21 cellular contexts compared by ENCODE assay signal in the genomic region with DNA sequence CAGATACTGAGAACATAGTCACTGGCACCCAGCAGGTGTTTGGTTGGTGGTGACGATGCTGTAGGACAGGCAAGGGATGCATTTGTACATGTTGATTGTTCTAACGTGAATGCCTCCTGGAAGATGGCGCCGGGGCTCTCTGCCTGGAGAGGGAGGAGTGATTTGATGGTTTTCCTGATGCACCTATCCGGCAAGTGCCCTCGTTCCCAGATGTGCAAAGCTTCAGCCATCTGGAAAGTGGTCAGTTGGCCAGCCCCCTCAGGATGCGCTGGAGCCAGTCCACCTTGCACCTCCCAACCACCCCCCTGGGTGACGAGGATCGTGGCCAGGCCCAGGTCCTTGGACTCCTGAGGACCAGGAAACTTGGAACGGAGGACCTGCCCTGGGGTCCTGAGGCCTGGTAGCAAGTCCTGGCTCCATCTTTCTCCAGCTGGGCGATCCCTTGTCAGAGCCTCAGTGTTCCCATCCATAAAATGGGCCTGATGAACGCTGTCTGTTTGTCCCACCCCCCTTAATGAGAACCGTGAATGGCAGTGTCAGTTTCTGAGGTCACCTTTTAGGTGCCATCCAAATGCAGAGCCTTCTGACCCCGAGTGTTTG. TPM values are rescaled to one million over a fixed set of nuclear protein-coding genes. Genes with fewer than 3 reads are reported as not detected.
DNase-seq lines count a peak whose midpoint lies in the region; ATAC-seq and TF ChIP-seq lines count a peak whose summit lies in the region.
"Had no signal": no experiment of that assay in that cellular context is flagged by ENCODE, and none has a peak within 500 bp of the region (broad histone marks: within the 10 kb centered on the region; RNA-seq: fewer than 3 reads in every experiment).

No MANE protein-coding gene starts in this region.

- peak overlapping the region in 1 of 2 experiments; percentile 66 for H3K14ac ChIP-seq in mesenchymal stem cell (ENCODE audit: low read length in 2 of 2)

- no peak overlapping the region for H3K4me3 Mint-ChIP-seq in WTC11
- H3K4me3 Mint-ChIP-seq: activated T-helper 1 cell treated with anti-CD3 and anti-CD28 coated beads, Interleukin-12 subunit alpha, Interleukin-12 subunit beta, Interleukin-2, Interleukin-4 antibody, amounts not matched to agents 30 ng/mL and 10 ng/mL and 1 ng/mL, durations not matched to agents 14 hours and 24 hours and 36 hours; GM23338; stimulated activated naive B cell treated with anti-CD40 and anti-IgM and Interleukin-4, amounts not matched to agents 10 μg/mL and 1 μg/mL and 100 μg/mL, for 72 hours; T-helper 2 cell treated with Interferon-gamma antibody and Interleukin-4, amounts not matched to agents 5 μg/mL and 100 μg/mL, for 36 hours had no signal

- H3K36me3 Mint-ChIP-seq in WTC11 = no peaks in the 10 kb centered on the region

- no peak overlapping the region for H2BK15ac ChIP-seq in mesenchymal stem cell (ENCODE audit: low read depth, poor library complexity, severe bottlenecking)

- POLR2A ChIA-PET in WTC11 (lab: Charles Lee) = no interaction called here

- no peak overlapping the region for H4K8ac ChIP-seq in mesenchymal stem cell (ENCODE audit: low read length)

- H3K36me3 ChIP-seq in heart left ventricle (no peaks in the 10 kb centered on the region), right atrium auricular region (no peaks in the 10 kb centered on the region), mesenchymal stem cell (ENCODE audit: control insufficient read depth in 1 of 2, insufficient read depth in 2 of 2, low read depth in 1 of 2, low read length in 2 of 2) (no peaks in the 10 kb centered on the region), tibial artery (no peaks in the 10 kb centered on the region)
- H3K36me3 ChIP-seq: neutrophil, SJCRH30, transverse colon had no signal

- peak in 3 of 5 donors; percentile 13 to 48 (median 15) for DNase-seq in heart left ventricle
- no peak for DNase-seq in right atrium auricular region (ENCODE audit: low spot score)
- DNase-seq in WTC11 (ENCODE audit: low spot score) = no peak
- DNase-seq in mesenchymal stem cell = no peak
- peak; percentile 14 to 49 for DNase-seq in tibial artery
- DNase-seq in nucleus accumbens (lab: John Stamatoyannopoulos, UW) = no peak
- DNase-seq: EL; foreskin keratinocyte; NCI-H748 treated with DMSO at 0.1 percent for 48 hours; PC-3; stimulated activated naive B cell treated with anti-CD40 and anti-IgM and Interleukin-4, amounts not matched to agents 10 μg/mL and 1 μg/mL and 100 μg/mL, for 72 hours; transverse colon had no signal

- no peak overlapping the region for H3K9ac ChIP-seq in mesenchymal stem cell (ENCODE audit: low read length)

- CTCF ChIA-PET in WTC11 (lab: Charles Lee) = interaction anchor here (0.6 to 2.2 kb wide), 3 partner anchors 13 to 406 kb away, joined by 3 to 7 read pairs (median 4); no protein-coding TSS in a partner anchor

- no peak overlapping the region for H2AK5ac ChIP-seq in mesenchymal stem cell (ENCODE audit: low read length, severe bottlenecking)

- H3K4me3 ChIP-seq in heart left ventricle (no peak overlapping the region), right atrium auricular region (no peak overlapping the region), mesenchymal stem cell (ENCODE audit: insufficient read depth in 1 of 2, low read depth in 1 of 2, low read length in 2 of 2) (no peak overlapping the region), tibial artery (no peak overlapping the region)
- H3K4me3 ChIP-seq: GM23338, SJCRH30, transverse colon had no signal

- no peak overlapping the region for H3K4me2 ChIP-seq in mesenchymal stem cell (ENCODE audit: low read length, poor library complexity, severe bottlenecking)
- H3K4me2 ChIP-seq: GM23338 had no signal

- peak overlapping the region in 1 of 2 experiments; percentile 15 for H2BK12ac ChIP-seq in mesenchymal stem cell (ENCODE audit: low read length in 2 of 2)

- WGBS in heart left ventricle, 4 donors = 81 to 86% (median 85%) methylated on average over 9 to 14 of the region's 14 CpGs
- 86% methylated on average over 14 of the region's 14 CpGs for WGBS in mesenchymal stem cell

- no peak overlapping the region for H3K23ac ChIP-seq in mesenchymal stem cell (ENCODE audit: low read length in 2 of 2)

- peak overlapping the region; percentile 40 to 52 for H3K18ac ChIP-seq in mesenchymal stem cell (ENCODE audit: low read depth in 1 of 2, low read length in 2 of 2)

- H2AFZ ChIP-seq in mesenchymal stem cell (ENCODE audit: low read depth, low read length) = no peak overlapping the region

- H2BK120ac ChIP-seq in mesenchymal stem cell (ENCODE audit: low read depth, low read length) = no peak overlapping the region

- intact Hi-C loops in heart left ventricle (cut with DNase I) = no loop called here
- intact Hi-C loops in tibial artery (cut with DNase I; ENCODE audit: low total_unique reads) = no loop called here

- H4K91ac ChIP-seq in mesenchymal stem cell (ENCODE audit: low read length) = peak overlapping the region; percentile 43

- TF ChIP-seq CTCF in heart left ventricle (IDR thresholded peaks at IDR 0.05) (no peak), right atrium auricular region (IDR thresholded peaks at IDR 0.05) (no peak), WTC11 (IDR thresholded peaks at IDR 0.05) (no peak), tibial artery (IDR thresholded peaks at IDR 0.05) (no peak)

- TF ChIP-seq POLR2A in heart left ventricle (IDR thresholded peaks at IDR 0.05) = no peak

- H3K27ac ChIP-seq in heart left ventricle = no peak overlapping the region
- no peak overlapping the region for H3K27ac ChIP-seq in right atrium auricular region
- H3K27ac ChIP-seq in mesenchymal stem cell (ENCODE audit: low read length, poor library complexity, severe bottlenecking) = no peak overlapping the region
- H3K27ac ChIP-seq in tibial artery = no peak overlapping the region
- H3K27ac ChIP-seq: foreskin keratinocyte, neutrophil, SJCRH30, transverse colon had no signal

- H3K27me3 ChIP-seq in heart left ventricle (peaks cover 0 to 6% (median 0%) of the 10 kb centered on the region in 9 donors), right atrium auricular region (no peaks in the 10 kb centered on the region), mesenchymal stem cell (ENCODE audit: control insufficient read depth in 1 of 2, insufficient read depth in 1 of 2, low read length in 2 of 2) (peaks cover 27 to 43% of the 10 kb centered on the region in 2 experiments), tibial artery (peaks cover 0 to 31% of the 10 kb centered on the region in 2 donors)

- H3K79me1 ChIP-seq in mesenchymal stem cell (replicated peaks; ENCODE audit: low read length, poor library complexity, severe bottlenecking) = no peaks in the 10 kb centered on the region

- no peak for ATAC-seq in heart left ventricle
- ATAC-seq in WTC11 = no peak
- no peak for ATAC-seq in HG03045 (IDR thresholded peaks at IDR 0.05; ENCODE audit: unreplicated experiment)
- ATAC-seq in GM18861 (IDR thresholded peaks at IDR 0.05; ENCODE audit: unreplicated experiment) = no peak
- ATAC-seq: foreskin keratinocyte; PC-3; stimulated activated naive B cell treated with anti-CD40 and anti-IgM and Interleukin-4, amounts not matched to agents 10 μg/mL and 1 μg/mL and 100 μg/mL, for 72 hours had no signal

- H3K4me1 Mint-ChIP-seq in WTC11 = peaks cover 6% of the 10 kb centered on the region

- H3K4me1 ChIP-seq in heart left ventricle (peaks cover 0 to 18% (median 5%) of the 10 kb centered on the region in 12 donors), right atrium auricular region (peaks cover 0 to 7% of the 10 kb centered on the region in 2 donors), mesenchymal stem cell (ENCODE audit: control insufficient read depth, insufficient read depth, low read depth, low read length) (peaks cover under 1% of the 10 kb centered on the region), tibial artery (peaks cover 0 to 18% (median 9%) of the 10 kb centered on the region in 4 donors)
- H3K4me1 ChIP-seq: foreskin keratinocyte had no signal

- H2BK5ac ChIP-seq in mesenchymal stem cell (ENCODE audit: low read depth, low read length, poor library complexity, severe bottlenecking) = no peak overlapping the region

- H3K9me3 Mint-ChIP-seq in WTC11 = peaks cover under 1% of the 10 kb centered on the region; the same call in 1 of the 2 replicates
- H3K9me3 Mint-ChIP-seq: stimulated activated naive B cell treated with anti-CD40 and anti-IgM and Interleukin-4, amounts not matched to agents 10 μg/mL and 1 μg/mL and 100 μg/mL, for 72 hours had no signal

- H3K4ac ChIP-seq in mesenchymal stem cell (ENCODE audit: low read depth in 1 of 2, low read length in 2 of 2) = no peak overlapping the region

- no peak overlapping the region for H3K27ac Mint-ChIP-seq in WTC11
- H3K27ac Mint-ChIP-seq: activated T-helper 1 cell treated with anti-CD3 and anti-CD28 coated beads, Interleukin-12 subunit alpha, Interleukin-12 subunit beta, Interleukin-2, Interleukin-4 antibody, amounts not matched to agents 30 ng/mL and 10 ng/mL and 1 ng/mL, durations not matched to agents 14 hours and 24 hours and 36 hours; GM23338; stimulated activated naive B cell treated with anti-CD40 and anti-IgM and Interleukin-4, amounts not matched to agents 10 μg/mL and 1 μg/mL and 100 μg/mL, for 72 hours; T-helper 2 cell treated with Interferon-gamma antibody and Interleukin-4, amounts not matched to agents 5 μg/mL and 100 μg/mL, for 36 hours had no signal

- H3K27me3 Mint-ChIP-seq in WTC11 (ENCODE audit: low read depth) = no peaks in the 10 kb centered on the region; the same call in 1 of the 2 replicates

- H3K9me3 ChIP-seq in heart left ventricle (no peaks in the 10 kb centered on the region), right atrium auricular region (no peaks in the 10 kb centered on the region), mesenchymal stem cell (ENCODE audit: control insufficient read depth, low read length) (no peaks in the 10 kb centered on the region), tibial artery (no peaks in the 10 kb centered on the region)
- H3K9me3 ChIP-seq: neutrophil, SJCRH30, transverse colon had no signal

TF ChIP-seq in WTC11, 78 proteins besides CTCF, POLR2A, EP300 and RAD21:
- TF ChIP-seq GTF2I (CRISPR knock-in tag; conservative IDR thresholded peaks at IDR 0.05) = 0 out of 2 replicates have a peak, but pooled peaks have one; percentile 31
- no peak for TF ChIP-seq MXD4 (CRISPR knock-in tag; IDR thresholded peaks at IDR 0.05; ENCODE audit: borderline replicate concordance)

RNA-seq across cellular contexts. Expression of gene RNU6ATAC, which starts 23.6 kb away (rescaled TPM):
- total RNA-seq in heart left ventricle (100 to 1,000 TPM in 1 of 9 donors, 10 to 100 TPM in 5, not detected in 3; 17.3 to 178 (median 80.1) TPM), right atrium auricular region (not detected), WTC11 (2021) (87.0 to 124 TPM (median 117 TPM) in 3 replicates)
- not detected for polyA plus RNA-seq in heart left ventricle
- polyA plus RNA-seq in mesenchymal stem cell (2013, experiment 1 of 2) = not detected
- polyA plus RNA-seq in mesenchymal stem cell (2013, experiment 2 of 2) = not detected
- total RNA-seq: foreskin keratinocyte, GM23338, mononuclear cell, PC-3, SJCRH30, transverse colon had no signal
- polyA plus RNA-seq: adipose tissue, foreskin keratinocyte, GM23338 had no signal

RNA-seq across cellular contexts. Expression of gene WDR5, which starts 52.0 kb away (rescaled TPM):
- total RNA-seq in heart left ventricle = 10 to 100 TPM; 13.1 to 23.8 (median 17.2) TPM
- 10 to 100 TPM; 12.9 to 24.7 TPM for polyA plus RNA-seq in heart left ventricle
- 10 to 100 TPM; 14.1 to 17.5 TPM for total RNA-seq in right atrium auricular region
- 54.2 to 62.5 TPM (median 56.5 TPM) in 3 replicates for total RNA-seq in WTC11 (2021)
- 15.8 TPM for polyA plus RNA-seq in mesenchymal stem cell (2013, experiment 1 of 2)
- 15.4 TPM for polyA plus RNA-seq in mesenchymal stem cell (2013, experiment 2 of 2)

Comparison
In these comparisons a context has a peak if more than half of its experiments do, and no peak if none do; other contexts are left out.
1. DNase-seq: peak in heart left ventricle (3 of 5) and tibial artery (2 of 2); none in right atrium auricular region (single experiment), WTC11 (single experiment), mesenchymal stem cell (single experiment) and nucleus accumbens (0 of 56).